Comparison of ENCODE assay signal across 23 cellular contexts in genomic region chr7:18126274-18126673, GRCh38.
DNase-seq lines count a peak whose midpoint lies in the region; ATAC-seq, FAIRE-seq and TF ChIP-seq lines count a peak whose summit lies in the region.
"Had no signal": no experiment of that assay in that cellular context is flagged by ENCODE, and none has a peak within 500 bp of the region (broad histone marks: within the 10 kb centered on the region; RNA-seq: fewer than 3 reads in every experiment).

No MANE protein-coding gene starts in this region.

- no peaks in the 10 kb centered on the region for H3K27me3 Mint-ChIP-seq in progenitor cell of endocrine pancreas

- peak overlapping the region; percentile 40 for H3K4me3 ChIP-seq in endocrine pancreas (ENCODE audit: control insufficient read depth, insufficient read depth, low read length)
- H3K4me3 ChIP-seq: lower lobe of right lung, mucosa of descending colon, skin epidermis, vagina had no signal

- no peak overlapping the region for H3K4me3 Mint-ChIP-seq in progenitor cell of endocrine pancreas (ENCODE audit: low read depth)
- H3K4me3 Mint-ChIP-seq: natural killer cell treated with Interleukin-12 subunit alpha and Interleukin-12 subunit beta and Interleukin-15 and Interleukin-18, amount 100 ng/mL, for 72 hours had no signal

- FAIRE-seq in GM19239 (lab: Jason Lieb, UNC) = no peak
- FAIRE-seq: astrocyte, keratinocyte had no signal

- no peaks in the 10 kb centered on the region for H3K36me3 ChIP-seq in endocrine pancreas (ENCODE audit: control insufficient read depth, insufficient read depth, low read length)
- H3K36me3 ChIP-seq: lower lobe of right lung, vagina had no signal

- peaks cover 20% of the 10 kb centered on the region for H3K4me1 Mint-ChIP-seq in progenitor cell of endocrine pancreas (ENCODE audit: low read depth)

- H3K9me3 Mint-ChIP-seq in progenitor cell of endocrine pancreas (ENCODE audit: low read depth) = peaks cover 4% of the 10 kb centered on the region
- H3K9me3 Mint-ChIP-seq: natural killer cell treated with Interleukin-12 subunit alpha and Interleukin-12 subunit beta and Interleukin-15 and Interleukin-18, amount 100 ng/mL, for 72 hours had no signal

- H3K36me3 Mint-ChIP-seq in progenitor cell of endocrine pancreas (ENCODE audit: insufficient read depth) = no peaks in the 10 kb centered on the region
- H3K36me3 Mint-ChIP-seq: natural killer cell treated with Interleukin-12 subunit alpha and Interleukin-12 subunit beta and Interleukin-15 and Interleukin-18, amount 100 ng/mL, for 72 hours had no signal

- H3K9ac ChIP-seq in endocrine pancreas (ENCODE audit: control insufficient read depth, insufficient read depth, low read length) = no peak overlapping the region

- no peaks in the 10 kb centered on the region for H3K27me3 ChIP-seq in endocrine pancreas (ENCODE audit: control insufficient read depth, insufficient read depth, low read length)
- H3K27me3 ChIP-seq: vagina had no signal

- no peak for TF ChIP-seq CTCF in progenitor cell of endocrine pancreas (IDR thresholded peaks at IDR 0.05; ENCODE audit: unreplicated experiment)

- peak overlapping the region; percentile 2 for H3K27ac Mint-ChIP-seq in progenitor cell of endocrine pancreas
- H3K27ac Mint-ChIP-seq: natural killer cell treated with Interleukin-12 subunit alpha and Interleukin-12 subunit beta and Interleukin-15 and Interleukin-18, amount 100 ng/mL, for 72 hours had no signal

- H3K9me3 ChIP-seq in endocrine pancreas (ENCODE audit: control insufficient read depth, low read length) = no peaks in the 10 kb centered on the region
- H3K9me3 ChIP-seq: Caco-2, lower lobe of right lung, mucosa of descending colon, vagina had no signal

- no peak for ATAC-seq in GM18861 (IDR thresholded peaks at IDR 0.05; ENCODE audit: unreplicated experiment)
- no peak for ATAC-seq in GM21825 (IDR thresholded peaks at IDR 0.05; ENCODE audit: unreplicated experiment)
- ATAC-seq: lower lobe of right lung; mucosa of descending colon; natural killer cell treated with Interleukin-12 subunit alpha and Interleukin-12 subunit beta and Interleukin-15 and Interleukin-18, amount 100 ng/mL, for 72 hours; Right ventricle myocardium inferior; stimulated activated naive CD8-positive, alpha-beta T cell treated with anti-CD3 and anti-CD28 coated beads, Interleukin-15, Interleukin-2, amounts not matched to agents 100 U/mL and 50 U/mL, for 24 hours had no signal

- DNase-seq in HT-29 (ENCODE audit: low spot score) (peak; percentile 30), NCI-H2081 treated with DMSO at 0.1 percent for 48 hours (lab: John Stamatoyannopoulos, UW) (peak; percentile 26), progenitor cell of endocrine pancreas (ENCODE audit: low spot score, unreplicated experiment) (no peak), GM19239 (ENCODE audit: insufficient read length, low spot score) (no peak), NCI-H82 (lab: John Stamatoyannopoulos, UW) (no peak)
- DNase-seq: activated gamma-delta T cell; Caco-2; central memory CD4-positive, alpha-beta T cell; lower lobe of right lung; mucosa of descending colon; NCI-H187 treated with DMSO at 0.1 percent for 48 hours; NCI-H345; stimulated activated naive CD8-positive, alpha-beta T cell treated with anti-CD3 and anti-CD28 coated beads, Interleukin-15, Interleukin-2, amounts not matched to agents 100 U/mL and 50 U/mL, for 24 hours; T-helper 2 cell had no signal

- peaks cover 23% of the 10 kb centered on the region for H3K4me1 ChIP-seq in endocrine pancreas (ENCODE audit: control insufficient read depth, insufficient read depth, low read length)
- H3K4me1 ChIP-seq: Caco-2, lower lobe of right lung had no signal

Comparison
In these comparisons a context has a peak if more than half of its experiments do, and no peak if none do; other contexts are left out.
1. DNase-seq: peak in HT-29 (single experiment) and NCI-H2081 treated with DMSO at 0.1 percent for 48 hours (single experiment); none in progenitor cell of endocrine pancreas (single experiment), GM19239 (single experiment) and NCI-H82 (single experiment).